31 cellular contexts compared by ENCODE assay signal in genomic region chr5:203246-203645, GRCh38. TPM values are rescaled to one million over a fixed set of nuclear protein-coding genes. Genes with fewer than 3 reads are reported as not detected.
"Had no signal": no experiment of that assay in that cellular context is flagged by ENCODE, and none has a peak within 500 bp of the region (broad histone marks: within the 10 kb centered on the region; RNA-seq: fewer than 3 reads in every experiment).

No MANE protein-coding gene starts in this region.

- ATAC-seq: esophagus mucosa; gastrocnemius medialis; heart right ventricle; left ventricle myocardium superior; lower lobe of right lung; psoas muscle; right cardiac atrium; stimulated activated naive CD8-positive, alpha-beta T cell treated with anti-CD3 and anti-CD28 coated beads, Interleukin-15, amount 100 ng/mL, for 72 hours had no signal

- H3K4me3 ChIP-seq: dorsolateral prefrontal cortex, gastrocnemius medialis, heart right ventricle, lower lobe of right lung, psoas muscle, skin epidermis, suprapubic skin, transverse colon had no signal

- H3K27ac ChIP-seq: dorsolateral prefrontal cortex, epithelial cell of prostate, gastrocnemius medialis, heart right ventricle, lower lobe of right lung, psoas muscle, skin epidermis, suprapubic skin, transverse colon had no signal

- FAIRE-seq: colon had no signal

- DNase-seq: effector CD4-positive, alpha-beta T cell; foreskin fibroblast; gastrocnemius medialis; heart right ventricle; hypothalamus; immature natural killer cell; islet precursor cell; left ventricle myocardium superior; lower lobe of right lung; naive B cell; psoas muscle; stimulated activated CD4-positive, alpha-beta T cell treated with anti-CD3 and anti-CD28 coated beads, Interleukin-15, amount 100 ng/mL, for 24 hours; stimulated activated CD4-positive, alpha-beta T cell treated with anti-CD3 and anti-CD28 coated beads, Interleukin-2, amount 100 ng/mL, for 48 hours; stimulated activated CD8-positive, alpha-beta memory T cell treated with anti-CD3 and anti-CD28 coated beads, Interleukin-4, amount 100 ng/mL, for 48 hours; stimulated activated naive CD4-positive, alpha-beta T cell; stimulated activated naive CD8-positive, alpha-beta T cell treated with anti-CD3 and anti-CD28 coated beads, Interleukin-15, amount 100 ng/mL, for 72 hours; transverse colon had no signal

- H3K27me3 ChIP-seq: dorsolateral prefrontal cortex, gastrocnemius medialis, heart right ventricle, suprapubic skin, transverse colon had no signal

- H3K4me3 Mint-ChIP-seq: immature natural killer cell; naive B cell; natural killer cell treated with Interleukin-12 subunit alpha and Interleukin-12 subunit beta and Interleukin-15 and Interleukin-18, amount 100 ng/mL, for 72 hours; neural crest cell; stimulated activated naive CD8-positive, alpha-beta T cell treated with anti-CD3 and anti-CD28 coated beads, Interleukin-15, amount 100 ng/mL, for 72 hours had no signal

- H3K27me3 Mint-ChIP-seq: naive B cell; natural killer cell treated with Interleukin-12 subunit alpha and Interleukin-12 subunit beta and Interleukin-15 and Interleukin-18, amount 100 ng/mL, for 72 hours; stimulated activated naive CD8-positive, alpha-beta T cell treated with anti-CD3 and anti-CD28 coated beads, Interleukin-15, amount 100 ng/mL, for 72 hours had no signal

- H3K9me3 Mint-ChIP-seq: immature natural killer cell; naive B cell; natural killer cell treated with Interleukin-12 subunit alpha and Interleukin-12 subunit beta and Interleukin-15 and Interleukin-18, amount 100 ng/mL, for 72 hours; neural crest cell; stimulated activated naive CD8-positive, alpha-beta T cell treated with anti-CD3 and anti-CD28 coated beads, Interleukin-15, amount 100 ng/mL, for 72 hours had no signal

- H3K27ac Mint-ChIP-seq: immature natural killer cell; naive B cell; natural killer cell treated with Interleukin-12 subunit alpha and Interleukin-12 subunit beta and Interleukin-15 and Interleukin-18, amount 100 ng/mL, for 72 hours; stimulated activated naive CD8-positive, alpha-beta T cell treated with anti-CD3 and anti-CD28 coated beads, Interleukin-15, amount 100 ng/mL, for 72 hours had no signal

- H3K9me3 ChIP-seq: gastrocnemius medialis, heart right ventricle, lower lobe of right lung, psoas muscle, suprapubic skin, transverse colon had no signal

- H3K4me1 ChIP-seq: lower lobe of right lung, suprapubic skin, transverse colon had no signal

RNA-seq across cellular contexts. Expression of gene LRRC14B, which starts 12.0 kb away (rescaled TPM):
- total RNA-seq: esophagus mucosa; glomerular endothelial cell; lower lobe of right lung; mononuclear cell; natural killer cell treated with Interleukin-12 subunit alpha and Interleukin-12 subunit beta and Interleukin-15 and Interleukin-18, amount 100 ng/mL, for 72 hours; neural crest cell; osteocyte; renal cortical epithelial cell; suprapubic skin; transverse colon had no signal
- polyA plus RNA-seq: immature natural killer cell, urinary bladder had no signal
